1 cellular context compared by ENCODE assay signal in the genomic region with DNA sequence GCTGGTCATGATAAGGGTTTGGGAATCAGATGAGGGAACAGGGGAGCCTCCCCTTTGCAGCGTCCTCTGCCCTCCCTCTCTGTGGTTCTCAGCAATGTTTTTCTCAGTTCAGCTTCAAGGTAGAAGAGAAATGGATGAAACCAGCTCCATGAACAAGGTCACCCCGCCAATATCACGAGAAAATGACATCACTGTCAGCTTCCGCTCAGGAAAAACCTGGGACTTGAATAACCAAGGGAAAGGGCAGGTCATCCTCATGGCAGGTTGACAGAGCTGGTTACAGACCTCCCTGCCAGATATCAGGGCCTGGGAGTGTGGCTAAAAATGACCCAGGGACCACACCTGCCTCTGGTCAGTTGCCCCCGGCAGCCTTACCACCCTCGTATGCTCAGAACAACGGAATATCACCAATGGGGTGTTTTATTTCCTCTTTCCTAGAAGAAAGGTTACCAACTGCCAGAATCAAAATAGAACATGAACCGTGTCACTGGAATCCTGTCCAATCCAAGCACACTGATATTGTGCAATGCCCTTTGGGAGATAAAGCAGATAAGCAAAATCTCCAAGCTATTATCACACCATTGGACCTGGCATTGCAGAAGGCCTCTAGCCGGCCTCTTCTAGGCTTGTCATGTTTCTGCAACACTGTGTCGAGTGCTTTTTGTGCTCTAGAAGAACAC.
TF ChIP-seq lines count a peak whose summit lies in the region.

No MANE protein-coding gene starts in this region.

TF ChIP-seq in K562, 482 proteins besides CTCF, POLR2A, EP300 and RAD21 (continued from another document and continues in another):
- TF ChIP-seq, protein P1, sequence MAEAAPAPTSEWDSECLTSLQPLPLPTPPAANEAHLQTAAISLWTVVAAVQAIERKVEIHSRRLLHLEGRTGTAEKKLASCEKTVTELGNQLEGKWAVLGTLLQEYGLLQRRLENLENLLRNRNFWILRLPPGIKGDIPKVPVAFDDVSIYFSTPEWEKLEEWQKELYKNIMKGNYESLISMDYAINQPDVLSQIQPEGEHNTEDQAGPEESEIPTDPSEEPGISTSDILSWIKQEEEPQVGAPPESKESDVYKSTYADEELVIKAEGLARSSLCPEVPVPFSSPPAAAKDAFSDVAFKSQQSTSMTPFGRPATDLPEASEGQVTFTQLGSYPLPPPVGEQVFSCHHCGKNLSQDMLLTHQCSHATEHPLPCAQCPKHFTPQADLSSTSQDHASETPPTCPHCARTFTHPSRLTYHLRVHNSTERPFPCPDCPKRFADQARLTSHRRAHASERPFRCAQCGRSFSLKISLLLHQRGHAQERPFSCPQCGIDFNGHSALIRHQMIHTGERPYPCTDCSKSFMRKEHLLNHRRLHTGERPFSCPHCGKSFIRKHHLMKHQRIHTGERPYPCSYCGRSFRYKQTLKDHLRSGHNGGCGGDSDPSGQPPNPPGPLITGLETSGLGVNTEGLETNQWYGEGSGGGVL (CRISPR knock-in tag; IDR thresholded peaks at IDR 0.05), result no peak
- no peak for TF ChIP-seq ZNF3 (CRISPR knock-in tag; IDR thresholded peaks at IDR 0.05)
- no peak for TF ChIP-seq CCAR2 (IDR thresholded peaks at IDR 0.05; ENCODE audit: low read depth, low read length)
- no peak for TF ChIP-seq FOXA1 (IDR thresholded peaks at IDR 0.05; ENCODE audit: borderline replicate concordance)
- peak; percentile 78 for TF ChIP-seq MYBL2 (IDR thresholded peaks at IDR 0.05; ENCODE audit: low read depth)
- TF ChIP-seq MYBL2 (CRISPR knock-in tag; IDR thresholded peaks at IDR 0.05; ENCODE audit: borderline replicate concordance), result no peak
- no peak for TF ChIP-seq PRPF4 (IDR thresholded peaks at IDR 0.05; ENCODE audit: insufficient read depth, low read depth, low read length, poor library complexity, severe bottlenecking)
- TF ChIP-seq ZNF239 (CRISPR knock-in tag; IDR thresholded peaks at IDR 0.05), result peak; percentile 48; the same call in 1 of the 2 replicates
- no peak; the same call in 1 of the 2 replicates for TF ChIP-seq HMBOX1 (IDR thresholded peaks at IDR 0.05)
- TF ChIP-seq PHB (CRISPR knock-in tag; IDR thresholded peaks at IDR 0.05), result no peak
- TF ChIP-seq ZNF347 (CRISPR knock-in tag; IDR thresholded peaks at IDR 0.05; ENCODE audit: low read depth), result no peak
- TF ChIP-seq GMEB1 (CRISPR knock-in tag; IDR thresholded peaks at IDR 0.05), result peak; percentile 33
- TF ChIP-seq CREBBP (IDR thresholded peaks at IDR 0.05; ENCODE audit: low read depth, low read length), result no peak
- peak; percentile 54; the same call in 1 of the 2 replicates for TF ChIP-seq ZBTB2 (IDR thresholded peaks at IDR 0.05)
- no peak for TF ChIP-seq TAF9B (IDR thresholded peaks at IDR 0.05; ENCODE audit: partially characterized antibody)
- no peak for TF ChIP-seq HINFP (tag; conservative IDR thresholded peaks at IDR 0.05; ENCODE audit: low read depth)
- TF ChIP-seq ZNF79 (CRISPR knock-in tag; IDR thresholded peaks at IDR 0.05; ENCODE audit: low read depth), result no peak
- TF ChIP-seq LCOR (CRISPR knock-in tag; IDR thresholded peaks at IDR 0.05), result peak; percentile 90
- peak in 1 of 2 experiments; percentile 64; a peak in 1 of 4 replicates for TF ChIP-seq SRF (CRISPR knock-in tag; IDR thresholded peaks at IDR 0.05)
- TF ChIP-seq, protein P2, sequence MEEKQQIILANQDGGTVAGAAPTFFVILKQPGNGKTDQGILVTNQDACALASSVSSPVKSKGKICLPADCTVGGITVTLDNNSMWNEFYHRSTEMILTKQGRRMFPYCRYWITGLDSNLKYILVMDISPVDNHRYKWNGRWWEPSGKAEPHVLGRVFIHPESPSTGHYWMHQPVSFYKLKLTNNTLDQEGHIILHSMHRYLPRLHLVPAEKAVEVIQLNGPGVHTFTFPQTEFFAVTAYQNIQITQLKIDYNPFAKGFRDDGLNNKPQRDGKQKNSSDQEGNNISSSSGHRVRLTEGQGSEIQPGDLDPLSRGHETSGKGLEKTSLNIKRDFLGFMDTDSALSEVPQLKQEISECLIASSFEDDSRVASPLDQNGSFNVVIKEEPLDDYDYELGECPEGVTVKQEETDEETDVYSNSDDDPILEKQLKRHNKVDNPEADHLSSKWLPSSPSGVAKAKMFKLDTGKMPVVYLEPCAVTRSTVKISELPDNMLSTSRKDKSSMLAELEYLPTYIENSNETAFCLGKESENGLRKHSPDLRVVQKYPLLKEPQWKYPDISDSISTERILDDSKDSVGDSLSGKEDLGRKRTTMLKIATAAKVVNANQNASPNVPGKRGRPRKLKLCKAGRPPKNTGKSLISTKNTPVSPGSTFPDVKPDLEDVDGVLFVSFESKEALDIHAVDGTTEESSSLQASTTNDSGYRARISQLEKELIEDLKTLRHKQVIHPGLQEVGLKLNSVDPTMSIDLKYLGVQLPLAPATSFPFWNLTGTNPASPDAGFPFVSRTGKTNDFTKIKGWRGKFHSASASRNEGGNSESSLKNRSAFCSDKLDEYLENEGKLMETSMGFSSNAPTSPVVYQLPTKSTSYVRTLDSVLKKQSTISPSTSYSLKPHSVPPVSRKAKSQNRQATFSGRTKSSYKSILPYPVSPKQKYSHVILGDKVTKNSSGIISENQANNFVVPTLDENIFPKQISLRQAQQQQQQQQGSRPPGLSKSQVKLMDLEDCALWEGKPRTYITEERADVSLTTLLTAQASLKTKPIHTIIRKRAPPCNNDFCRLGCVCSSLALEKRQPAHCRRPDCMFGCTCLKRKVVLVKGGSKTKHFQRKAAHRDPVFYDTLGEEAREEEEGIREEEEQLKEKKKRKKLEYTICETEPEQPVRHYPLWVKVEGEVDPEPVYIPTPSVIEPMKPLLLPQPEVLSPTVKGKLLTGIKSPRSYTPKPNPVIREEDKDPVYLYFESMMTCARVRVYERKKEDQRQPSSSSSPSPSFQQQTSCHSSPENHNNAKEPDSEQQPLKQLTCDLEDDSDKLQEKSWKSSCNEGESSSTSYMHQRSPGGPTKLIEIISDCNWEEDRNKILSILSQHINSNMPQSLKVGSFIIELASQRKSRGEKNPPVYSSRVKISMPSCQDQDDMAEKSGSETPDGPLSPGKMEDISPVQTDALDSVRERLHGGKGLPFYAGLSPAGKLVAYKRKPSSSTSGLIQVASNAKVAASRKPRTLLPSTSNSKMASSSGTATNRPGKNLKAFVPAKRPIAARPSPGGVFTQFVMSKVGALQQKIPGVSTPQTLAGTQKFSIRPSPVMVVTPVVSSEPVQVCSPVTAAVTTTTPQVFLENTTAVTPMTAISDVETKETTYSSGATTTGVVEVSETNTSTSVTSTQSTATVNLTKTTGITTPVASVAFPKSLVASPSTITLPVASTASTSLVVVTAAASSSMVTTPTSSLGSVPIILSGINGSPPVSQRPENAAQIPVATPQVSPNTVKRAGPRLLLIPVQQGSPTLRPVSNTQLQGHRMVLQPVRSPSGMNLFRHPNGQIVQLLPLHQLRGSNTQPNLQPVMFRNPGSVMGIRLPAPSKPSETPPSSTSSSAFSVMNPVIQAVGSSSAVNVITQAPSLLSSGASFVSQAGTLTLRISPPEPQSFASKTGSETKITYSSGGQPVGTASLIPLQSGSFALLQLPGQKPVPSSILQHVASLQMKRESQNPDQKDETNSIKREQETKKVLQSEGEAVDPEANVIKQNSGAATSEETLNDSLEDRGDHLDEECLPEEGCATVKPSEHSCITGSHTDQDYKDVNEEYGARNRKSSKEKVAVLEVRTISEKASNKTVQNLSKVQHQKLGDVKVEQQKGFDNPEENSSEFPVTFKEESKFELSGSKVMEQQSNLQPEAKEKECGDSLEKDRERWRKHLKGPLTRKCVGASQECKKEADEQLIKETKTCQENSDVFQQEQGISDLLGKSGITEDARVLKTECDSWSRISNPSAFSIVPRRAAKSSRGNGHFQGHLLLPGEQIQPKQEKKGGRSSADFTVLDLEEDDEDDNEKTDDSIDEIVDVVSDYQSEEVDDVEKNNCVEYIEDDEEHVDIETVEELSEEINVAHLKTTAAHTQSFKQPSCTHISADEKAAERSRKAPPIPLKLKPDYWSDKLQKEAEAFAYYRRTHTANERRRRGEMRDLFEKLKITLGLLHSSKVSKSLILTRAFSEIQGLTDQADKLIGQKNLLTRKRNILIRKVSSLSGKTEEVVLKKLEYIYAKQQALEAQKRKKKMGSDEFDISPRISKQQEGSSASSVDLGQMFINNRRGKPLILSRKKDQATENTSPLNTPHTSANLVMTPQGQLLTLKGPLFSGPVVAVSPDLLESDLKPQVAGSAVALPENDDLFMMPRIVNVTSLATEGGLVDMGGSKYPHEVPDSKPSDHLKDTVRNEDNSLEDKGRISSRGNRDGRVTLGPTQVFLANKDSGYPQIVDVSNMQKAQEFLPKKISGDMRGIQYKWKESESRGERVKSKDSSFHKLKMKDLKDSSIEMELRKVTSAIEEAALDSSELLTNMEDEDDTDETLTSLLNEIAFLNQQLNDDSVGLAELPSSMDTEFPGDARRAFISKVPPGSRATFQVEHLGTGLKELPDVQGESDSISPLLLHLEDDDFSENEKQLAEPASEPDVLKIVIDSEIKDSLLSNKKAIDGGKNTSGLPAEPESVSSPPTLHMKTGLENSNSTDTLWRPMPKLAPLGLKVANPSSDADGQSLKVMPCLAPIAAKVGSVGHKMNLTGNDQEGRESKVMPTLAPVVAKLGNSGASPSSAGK (IDR thresholded peaks at IDR 0.05), result peak; percentile 62
- peak; percentile 13; the same call in 1 of the 2 replicates for TF ChIP-seq MITF (IDR thresholded peaks at IDR 0.05)
- peak; percentile 92 for TF ChIP-seq ZNF175 (CRISPR knock-in tag; IDR thresholded peaks at IDR 0.05; ENCODE audit: low read depth)
- TF ChIP-seq NFRKB (IDR thresholded peaks at IDR 0.05; ENCODE audit: low read depth), result peak; percentile 78; the same call in 1 of the 2 replicates
- TF ChIP-seq, protein P3, sequence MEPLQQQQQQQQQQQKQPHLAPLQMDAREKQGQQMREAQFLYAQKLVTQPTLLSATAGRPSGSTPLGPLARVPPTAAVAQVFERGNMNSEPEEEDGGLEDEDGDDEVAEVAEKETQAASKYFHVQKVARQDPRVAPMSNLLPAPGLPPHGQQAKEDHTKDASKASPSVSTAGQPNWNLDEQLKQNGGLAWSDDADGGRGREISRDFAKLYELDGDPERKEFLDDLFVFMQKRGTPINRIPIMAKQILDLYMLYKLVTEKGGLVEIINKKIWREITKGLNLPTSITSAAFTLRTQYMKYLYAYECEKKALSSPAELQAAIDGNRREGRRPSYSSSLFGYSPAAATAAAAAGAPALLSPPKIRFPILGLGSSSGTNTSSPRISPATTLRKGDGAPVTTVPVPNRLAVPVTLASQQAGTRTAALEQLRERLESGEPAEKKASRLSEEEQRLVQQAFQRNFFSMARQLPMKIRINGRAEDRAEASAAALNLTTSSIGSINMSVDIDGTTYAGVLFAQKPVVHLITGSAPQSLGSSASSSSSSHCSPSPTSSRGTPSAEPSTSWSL (CRISPR knock-in tag; IDR thresholded peaks at IDR 0.05; ENCODE audit: borderline replicate concordance), result no peak
- TF ChIP-seq CBFA2T3 (IDR thresholded peaks at IDR 0.05), result peak; percentile 57
- TF ChIP-seq HMG20B (CRISPR knock-in tag; IDR thresholded peaks at IDR 0.05), result no peak
